In genomic region chr20:52766645-52767435, GRCh38 we compare ENCODE assay signal across 24 cellular contexts.
"Had no signal": no experiment of that assay in that cellular context is flagged by ENCODE, and none has a peak within 500 bp of the region (broad histone marks: within the 10 kb centered on the region; RNA-seq: fewer than 3 reads in every experiment).

No MANE protein-coding gene starts in this region.

- H3K27ac Mint-ChIP-seq: activated naive CD4-positive, alpha-beta T cell treated with anti-CD3 and anti-CD28 coated beads, Interleukin-2, amount 50 U/mL, for 72 hours; activated T-cell treated with anti-CD3 and anti-CD28 coated beads, Interleukin-2, amount 50 U/mL, for 24 hours; activated T-helper 17 cell treated with anti-CD3 and anti-CD28 coated beads, Interleukin-2, amount 50 U/mL, for 72 hours; immature natural killer cell; memory B cell; nephron; T-helper 1 cell treated with Interleukin-12 subunit alpha and Interleukin-12 subunit beta and Interleukin-4 antibody, amounts not matched to agents 30 μg/mL and 1 μg/mL, for 36 hours; WTC11 had no signal

- H3K4me1 ChIP-seq: breast epithelium, left lung, parathyroid adenoma, sigmoid colon, testis, uterus had no signal

- H3K9me3 ChIP-seq: breast epithelium, left lung, sigmoid colon, testis, uterus had no signal

- H3K36me3 ChIP-seq: breast epithelium, left lung, sigmoid colon, uterus had no signal

- ATAC-seq: activated naive CD4-positive, alpha-beta T cell treated with anti-CD3 and anti-CD28 coated beads, Interleukin-2, amount 50 U/mL, for 72 hours; activated T-helper 17 cell treated with anti-CD3 and anti-CD28 coated beads, Interleukin-2, amount 50 U/mL, for 72 hours; left lung; WTC11 had no signal

- H3K4me1 Mint-ChIP-seq: activated T-helper 17 cell treated with anti-CD3 and anti-CD28 coated beads, Interleukin-2, amount 50 U/mL, for 72 hours; immature natural killer cell; memory B cell; WTC11 had no signal

- H3K4me3 Mint-ChIP-seq: activated T-cell treated with anti-CD3 and anti-CD28 coated beads, Interleukin-2, amount 50 U/mL, for 24 hours; activated T-helper 17 cell treated with anti-CD3 and anti-CD28 coated beads, Interleukin-2, amount 50 U/mL, for 72 hours; immature natural killer cell; memory B cell; nephron; T-helper 1 cell treated with Interleukin-12 subunit alpha and Interleukin-12 subunit beta and Interleukin-4 antibody, amounts not matched to agents 30 μg/mL and 1 μg/mL, for 36 hours; WTC11 had no signal

- DNase-seq: activated CD4-positive, alpha-beta T cell treated with anti-CD3 and anti-CD28 coated beads, Interleukin-2, amount 50 U/mL, for 4 hours; activated CD8-positive, alpha-beta memory T cell treated with anti-CD3 and anti-CD28 coated beads for 24 hours; activated CD8-positive, alpha-beta memory T cell treated with anti-CD3 and anti-CD28 coated beads, Interleukin-2, amount 50 U/mL, for 4 hours; activated T-cell treated with anti-CD3 and anti-CD28 coated beads, Interleukin-2, amount 50 U/mL, for 24 hours; aorta; cerebellar nuclear complex; cortex of kidney; foreskin fibroblast; immature natural killer cell; left lung; sigmoid colon; stimulated activated CD4-positive, alpha-beta T cell treated with anti-CD3 and anti-CD28 coated beads, Interleukin-4, amount 100 ng/mL, for 1 hour; stimulated activated naive CD4-positive, alpha-beta T cell; T1000; testis; uterus had no signal

- H3K27ac ChIP-seq: breast epithelium, parathyroid adenoma, sigmoid colon, testis, uterus had no signal

- H3K36me3 Mint-ChIP-seq: activated naive CD4-positive, alpha-beta T cell treated with anti-CD3 and anti-CD28 coated beads, Interleukin-2, amount 50 U/mL, for 72 hours; immature natural killer cell; memory B cell; WTC11 had no signal

- H3K27me3 ChIP-seq: breast epithelium, left lung, sigmoid colon, testis, uterus had no signal

- H3K4me3 ChIP-seq: breast epithelium, left lung, sigmoid colon, testis, uterus had no signal

- H3K27me3 Mint-ChIP-seq: activated T-cell treated with anti-CD3 and anti-CD28 coated beads, Interleukin-2, amount 50 U/mL, for 24 hours had no signal

- H3K9me3 Mint-ChIP-seq: activated T-cell treated with anti-CD3 and anti-CD28 coated beads, Interleukin-2, amount 50 U/mL, for 24 hours; activated T-helper 17 cell treated with anti-CD3 and anti-CD28 coated beads, Interleukin-2, amount 50 U/mL, for 72 hours; immature natural killer cell; memory B cell; nephron; T-helper 1 cell treated with Interleukin-12 subunit alpha and Interleukin-12 subunit beta and Interleukin-4 antibody, amounts not matched to agents 30 μg/mL and 1 μg/mL, for 36 hours; WTC11 had no signal
